1 cellular context compared by ENCODE assay signal in genomic region chr5:140302786-140303639, GRCh38.
TF ChIP-seq lines count a peak whose summit lies in the region.

PFDN1 (minus strand) TSS chr5:140303101; CDS start chr5:140303073, 28 bp downstream.

TF ChIP-seq in GM12878, 131 proteins besides CTCF, POLR2A, EP300 and RAD21 (continued from another document):
- TF ChIP-seq PRDM15 (CRISPR knock-in tag; IDR thresholded peaks at IDR 0.05) = no peak
- TF ChIP-seq E2F4 (IDR thresholded peaks at IDR 0.05; ENCODE audit: low read depth, low read length) = no peak
- no peak for TF ChIP-seq PKNOX1 (IDR thresholded peaks at IDR 0.05)
- no peak for TF ChIP-seq PBX3 (IDR thresholded peaks at IDR 0.05; ENCODE audit: insufficient replicate concordance, low read depth, low read length)
- TF ChIP-seq BCL3 (IDR thresholded peaks at IDR 0.05; ENCODE audit: borderline replicate concordance, insufficient read depth, low read depth, low read length, poor library complexity, severe bottlenecking) = no peak
- TF ChIP-seq IRF3 (IDR thresholded peaks at IDR 0.05) = no peak
- no peak for TF ChIP-seq ZNF687 (IDR thresholded peaks at IDR 0.05)
- TF ChIP-seq TCF12 (IDR thresholded peaks at IDR 0.05; ENCODE audit: low read depth, low read length) = no peak
- no peak for TF ChIP-seq ATF7 (IDR thresholded peaks at IDR 0.05; ENCODE audit: low read depth)
- TF ChIP-seq JUND (IDR thresholded peaks at IDR 0.05; ENCODE audit: low read depth, low read length) = no peak
- no peak for TF ChIP-seq NR2C2 (IDR thresholded peaks at IDR 0.05; ENCODE audit: borderline replicate concordance, control insufficient read depth, insufficient read length, low read depth)
- no peak for TF ChIP-seq ASH2L (IDR thresholded peaks at IDR 0.05; ENCODE audit: borderline replicate concordance, low read depth)
- TF ChIP-seq FOXK2 (IDR thresholded peaks at IDR 0.05) = no peak
- no peak; the same call in 1 of the 2 replicates for TF ChIP-seq NKRF (conservative IDR thresholded peaks at IDR 0.05)
- TF ChIP-seq SRF (IDR thresholded peaks at IDR 0.05; ENCODE audit: low read depth in 2 of 2, low read length in 2 of 2) = no peak
- TF ChIP-seq SPI1 (IDR thresholded peaks at IDR 0.05; ENCODE audit: borderline replicate concordance, insufficient read depth, low read depth, low read length) = no peak
- TF ChIP-seq HDAC2 (IDR thresholded peaks at IDR 0.05) = no peak
- TF ChIP-seq SIN3A (IDR thresholded peaks at IDR 0.05; ENCODE audit: low read depth, low read length) = no peak
- TF ChIP-seq WRNIP1 (IDR thresholded peaks at IDR 0.05; ENCODE audit: borderline replicate concordance, low read depth, low read length) = no peak
- no peak for TF ChIP-seq ZNF24 (IDR thresholded peaks at IDR 0.05)
- TF ChIP-seq ZNF592 (IDR thresholded peaks at IDR 0.05) = no peak
- no peak for TF ChIP-seq RFX5 (IDR thresholded peaks at IDR 0.05; ENCODE audit: low read depth, low read length)
- TF ChIP-seq RELA (IDR thresholded peaks at IDR 0.05; ENCODE audit: borderline replicate concordance, partially characterized antibody) = no peak
- TF ChIP-seq ZNF217 (IDR thresholded peaks at IDR 0.05) = no peak
- TF ChIP-seq SREBF1 (IDR thresholded peaks at IDR 0.05; ENCODE audit: low read length) = no peak
- TF ChIP-seq NR2C1 (IDR thresholded peaks at IDR 0.05) = no peak
- no peak for TF ChIP-seq NR2F1 (conservative IDR thresholded peaks at IDR 0.05)
- TF ChIP-seq E2F8 (IDR thresholded peaks at IDR 0.05; ENCODE audit: low read depth, partially characterized antibody) = no peak
- no peak for TF ChIP-seq ZBED1 (IDR thresholded peaks at IDR 0.05; ENCODE audit: borderline replicate concordance)
- no peak for TF ChIP-seq BHLHE40 (IDR thresholded peaks at IDR 0.05; ENCODE audit: borderline replicate concordance in 1 of 2, low read depth in 2 of 2, low read length in 1 of 2)
- TF ChIP-seq BMI1 (IDR thresholded peaks at IDR 0.05; ENCODE audit: borderline replicate concordance) = no peak
